Comparison of ENCODE assay signal across 21 cellular contexts in the genomic region with DNA sequence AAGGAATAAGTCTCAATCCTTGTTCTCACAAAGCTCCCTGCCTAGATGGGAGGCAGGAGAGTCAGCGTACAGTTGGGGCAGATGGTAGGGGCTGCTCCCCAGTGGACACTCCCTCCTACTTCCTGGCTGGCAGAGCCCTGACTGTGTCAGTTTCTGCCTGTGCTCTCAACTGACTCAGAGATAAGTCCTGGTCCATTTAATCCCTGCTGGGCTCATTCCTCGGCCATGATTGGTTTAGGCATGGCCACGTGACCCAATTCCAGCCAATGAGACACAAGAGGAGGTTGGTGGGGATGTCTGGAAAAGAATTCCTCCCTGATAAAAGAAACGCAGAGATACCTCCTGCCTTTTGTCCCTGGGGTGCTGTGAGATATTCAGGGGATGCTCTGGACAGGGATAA.
A peak's percentile ranks its signal among the peaks of the same experiment; 100 is the strongest.
DNase-seq lines count a peak whose midpoint lies in the region; ATAC-seq and TF ChIP-seq lines count a peak whose summit lies in the region.
"Had no signal": no experiment of that assay in that cellular context is flagged by ENCODE, and none has a peak within 500 bp of the region (broad histone marks: within the 10 kb centered on the region; RNA-seq: fewer than 3 reads in every experiment).

No MANE protein-coding gene starts in this region.

- TF ChIP-seq RAD21 in Ishikawa (IDR thresholded peaks at IDR 0.05; ENCODE audit: low read depth) = no peak

- DNase-seq in Daoy (ENCODE audit: low read depth) = peak; percentile 49
- peak; percentile 79 for DNase-seq in WERI-Rb-1
- DNase-seq in kidney tubule cell (ENCODE audit: low spot score) = peak; percentile 3
- DNase-seq in dedifferentiated amniotic fluid mesenchymal stem cell (ENCODE audit: extremely low spot score) = no peak
- DNase-seq in stimulated activated naive CD8-positive, alpha-beta T cell treated with anti-CD3 and anti-CD28 coated beads, Interleukin-15, Interleukin-2, amounts not matched to agents 100 U/mL and 50 U/mL, for 24 hours = no peak
- no peak for DNase-seq in retina
- DNase-seq: activated CD4-positive, CD25-positive, alpha-beta regulatory T cell treated with anti-CD3 and anti-CD28 coated beads, Interleukin-2, amount 50 U/mL, for 72 hours; activated naive CD8-positive, alpha-beta T cell treated with anti-CD3 and anti-CD28 coated beads, Interleukin-2, amount 10 ng/mL, durations not matched to agents 7 days and 5 days; AML-193; dermis blood vessel endothelial cell; GF-D8; KBM-7; left ventricle myocardium inferior; NCI-H1105; NCI-H526; occipital lobe; stomach; upper lobe of right lung had no signal

- no peak for TF ChIP-seq EP300 in Ishikawa (IDR thresholded peaks at IDR 0.05; ENCODE audit: borderline replicate concordance)

- peak overlapping the region; percentile 53 for H3K27ac ChIP-seq in WERI-Rb-1
- H3K27ac ChIP-seq: left ventricle myocardium inferior, right atrium auricular region, SJCRH30, stomach, upper lobe of right lung had no signal

- ATAC-seq in stimulated activated naive CD8-positive, alpha-beta T cell treated with anti-CD3 and anti-CD28 coated beads, Interleukin-15, Interleukin-2, amounts not matched to agents 100 U/mL and 50 U/mL, for 24 hours = no peak
- ATAC-seq: upper lobe of right lung had no signal

- H3K36me3 ChIP-seq in WERI-Rb-1 = no peaks in the 10 kb centered on the region
- H3K36me3 ChIP-seq: left ventricle myocardium inferior, right atrium auricular region, SJCRH30, stomach, upper lobe of right lung had no signal

- no peak overlapping the region for H3K4me3 ChIP-seq in WERI-Rb-1 (ENCODE audit: low read depth, low read length)
- H3K4me3 ChIP-seq: left ventricle myocardium inferior, right atrium auricular region, SJCRH30, stomach, upper lobe of right lung had no signal

- no peak for TF ChIP-seq CTCF in WERI-Rb-1 (IDR thresholded peaks at IDR 0.05; ENCODE audit: low read depth, low read length)

- H3K27me3 ChIP-seq in WERI-Rb-1 (ENCODE audit: insufficient read depth, low read depth, severe bottlenecking) = no peaks in the 10 kb centered on the region
- H3K27me3 ChIP-seq: right atrium auricular region, SJCRH30 had no signal

- H3K9me3 ChIP-seq in WERI-Rb-1 (ENCODE audit: severe bottlenecking) = no peaks in the 10 kb centered on the region
- H3K9me3 ChIP-seq: left ventricle myocardium inferior, right atrium auricular region, SJCRH30, upper lobe of right lung had no signal

TF ChIP-seq in Ishikawa, 13 proteins besides CTCF, POLR2A, EP300 and RAD21:
- peak; percentile 72 for TF ChIP-seq USF1 (IDR thresholded peaks at IDR 0.05)
- no peak for TF ChIP-seq CREB1 (IDR thresholded peaks at IDR 0.05; ENCODE audit: low read depth)

Comparison
In these comparisons a context has a peak if more than half of its experiments do, and no peak if none do; other contexts are left out.
1. DNase-seq: peak in Daoy (single experiment), WERI-Rb-1 (single experiment) and kidney tubule cell (single experiment); none in dedifferentiated amniotic fluid mesenchymal stem cell (single experiment), stimulated activated naive CD8-positive, alpha-beta T cell treated with anti-CD3 and anti-CD28 coated beads, Interleukin-15, Interleukin-2, amounts not matched to agents 100 U/mL and 50 U/mL, for 24 hours (single experiment) and retina (single experiment).